ENCODE assay signal across 15 cellular contexts in the genomic region with DNA sequence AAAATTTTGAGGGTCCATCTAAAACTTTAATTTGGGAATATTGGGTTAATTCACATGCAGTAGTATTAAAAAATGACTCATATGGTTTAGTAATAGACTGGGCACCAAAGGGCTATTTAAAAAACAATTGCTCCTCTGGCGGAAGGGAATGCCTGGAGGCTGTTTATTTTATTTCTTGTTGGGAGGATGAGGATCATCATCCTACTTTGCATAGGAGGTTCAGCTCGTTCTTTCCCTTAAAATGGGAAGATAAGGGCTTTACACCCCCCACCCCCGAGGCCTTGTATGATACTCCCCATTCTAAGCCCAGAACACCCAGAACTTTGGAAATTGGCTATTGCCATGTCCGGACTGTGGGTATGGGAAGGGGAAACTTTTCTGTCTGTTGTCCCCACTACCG. TPM values are rescaled to one million over a fixed set of nuclear protein-coding genes. Genes with fewer than 3 reads are reported as not detected.
DNase-seq lines count a peak whose midpoint lies in the region; ATAC-seq and TF ChIP-seq lines count a peak whose summit lies in the region.
"Not testable (repeated sequence)": the region's sequence is repeated elsewhere in the genome, so short reads cannot be mapped to it uniquely, and the experiment has no call there.
"Had no signal": no experiment of that assay in that cellular context is flagged by ENCODE, and none has a peak within 500 bp of the region (broad histone marks: within the 10 kb centered on the region; RNA-seq: fewer than 3 reads in every experiment).

No MANE protein-coding gene starts in this region.

- not testable (repeated sequence) for H3K36me3 ChIP-seq in GM23338 (ENCODE audit: insufficient read depth); PC-9 (ENCODE audit: low read depth); mammary epithelial cell (ENCODE audit: insufficient read depth, low read length)

- CTCF ChIA-PET in PC-9 (lab: Charles Lee); mammary epithelial cell (lab: Charles Lee; ENCODE audit: low non-redundant PET): not testable (repeated sequence)

- not testable (repeated sequence) for BruUV-seq in PC-9 (replicated peaks; lab: Mats Ljungman, UMichigan); mammary epithelial cell (replicated peaks; lab: Mats Ljungman, UMichigan)

- dilution Hi-C loops in mammary epithelial cell (cut with HindIII; ENCODE audit: low sequenced_read_pairs): loop anchor here (5.0 kb wide), 1 partner anchor 41 kb away; no protein-coding TSS in a partner anchor

- H3K4me3 Mint-ChIP-seq in GM23338, HFFc6: not testable (repeated sequence)

- not testable (repeated sequence) for ATAC-seq in GM23338

- not testable (repeated sequence) for H3K27me3 Mint-ChIP-seq in GM23338 (ENCODE audit: insufficient read depth, low read depth, poor library complexity)
- H3K27me3 Mint-ChIP-seq in HFFc6 (ENCODE audit: insufficient read depth): peaks cover 28% of the 10 kb centered on the region

- not testable (repeated sequence) for H3K9me2 ChIP-seq in GM23338 (ENCODE audit: insufficient read depth); PC-9 (ENCODE audit: insufficient read depth)

- POLR2A ChIA-PET in PC-9 (lab: Charles Lee; ENCODE audit: unreplicated experiment): not testable (repeated sequence)

- DNase-seq in EL (peak; percentile 20), HFFc6 (peak; percentile 18), NCI-H226 (peak; percentile 25), PC-9 (peak in 1 of 2 experiments; percentile 74), mammary epithelial cell (peak; percentile 35), epithelial cell of esophagus (ENCODE audit: low read depth) (peak; percentile 46), renal cortical epithelial cell (ENCODE audit: low read depth) (peak; percentile 18)
- not testable (repeated sequence) for DNase-seq in GM23338 (ENCODE audit: low spot score)

- H3K9ac ChIP-seq in mammary epithelial cell (ENCODE audit: insufficient read depth, low read length): not testable (repeated sequence)

- WGBS in mammary epithelial cell (ENCODE audit: low coverage, missing lambda C conversion rate): 29% methylated on average over 3 of the region's 5 CpGs

- H3K27ac ChIP-seq in GM23338 (ENCODE audit: low read depth); mammary epithelial cell (ENCODE audit: insufficient read depth, low read depth, low read length): not testable (repeated sequence)
- peak overlapping the region; percentile 6 for H3K27ac ChIP-seq in PC-9

- not testable (repeated sequence) for H3F3A ChIP-seq in GM23338 (replicated peaks; ENCODE audit: low read depth)
- peaks cover 29% of the 10 kb centered on the region for H3F3A ChIP-seq in PC-9 (ENCODE audit: insufficient read depth, low read depth)

- H3K36me3 Mint-ChIP-seq in GM23338 (ENCODE audit: low read depth): not testable (repeated sequence)
- peaks cover 10% of the 10 kb centered on the region for H3K36me3 Mint-ChIP-seq in HFFc6 (ENCODE audit: low read depth)

- not testable (repeated sequence) for H3K4me3 ChIP-seq in GM23338; PC-9; mammary epithelial cell (replicated peaks in 1 of 3; ENCODE audit: insufficient read depth in 1 of 3, low read depth in 2 of 3, low read length in 3 of 3); epithelial cell of esophagus (ENCODE audit: low read length)

- not testable (repeated sequence) for H3K4me1 Mint-ChIP-seq in GM23338
- H3K4me1 Mint-ChIP-seq in HFFc6 (ENCODE audit: low read depth): peaks cover 45% of the 10 kb centered on the region

- not testable (repeated sequence) for H3K9me3 Mint-ChIP-seq in GM23338
- H3K9me3 Mint-ChIP-seq in HFFc6: peaks cover 15% of the 10 kb centered on the region

- in situ Hi-C loops in mammary epithelial cell (cut with MboI; ENCODE audit: low sequenced_read_pairs in 2 of 2): not testable (repeated sequence)

- not testable (repeated sequence) for H3K27me3 ChIP-seq in GM23338 (ENCODE audit: insufficient read depth); PC-9 (ENCODE audit: insufficient read depth, low read depth); mammary epithelial cell (ENCODE audit: insufficient read depth, low read length)

- peak in 1 of 2 experiments; percentile 37; a peak in 1 of 4 replicates for TF ChIP-seq CTCF in GM23338 (conservative IDR thresholded peaks at IDR 0.05; ENCODE audit: low read depth in 2 of 2)
- TF ChIP-seq CTCF in HFFc6 (IDR thresholded peaks at IDR 0.05); PC-9 (conservative IDR thresholded peaks at IDR 0.05); mammary epithelial cell (conservative IDR thresholded peaks at IDR 0.05 in 1 of 2, IDR thresholded peaks at IDR 0.05 in 1 of 2; ENCODE audit: extremely low read depth in 1 of 2, insufficient read depth in 1 of 2, low read depth in 1 of 2, low read length in 2 of 2); epithelial cell of esophagus (IDR thresholded peaks at IDR 0.05; ENCODE audit: insufficient read depth, low read depth, low read length, missing control alignments): not testable (repeated sequence)

- not testable (repeated sequence) for H3K9me3 ChIP-seq in PC-9 (ENCODE audit: insufficient read depth, low read depth); mammary epithelial cell (replicated peaks; ENCODE audit: insufficient read depth, low read length)

- H2AFZ ChIP-seq in GM23338; PC-9; mammary epithelial cell (ENCODE audit: low read depth, low read length): not testable (repeated sequence)

- not testable (repeated sequence) for H3K27ac Mint-ChIP-seq in GM23338, HFFc6

- H3K79me2 ChIP-seq in GM23338 (replicated peaks; ENCODE audit: insufficient read depth); PC-9 (ENCODE audit: low read depth); mammary epithelial cell (ENCODE audit: insufficient read depth, low read length): not testable (repeated sequence)

- H3K4me2 ChIP-seq in GM23338 (0 out of 2 replicates have a peak overlapping the region, but pooled peaks have one; percentile 23), PC-9 (peak overlapping the region; percentile 27)
- H3K4me2 ChIP-seq in mammary epithelial cell (ENCODE audit: insufficient read depth, low read depth, low read length): not testable (repeated sequence)

- H3K4me1 ChIP-seq in GM23338 (ENCODE audit: insufficient read depth): not testable (repeated sequence)
- H3K4me1 ChIP-seq in PC-9 (replicated peaks; ENCODE audit: insufficient read depth): peaks cover 47% of the 10 kb centered on the region
- H3K4me1 ChIP-seq in mammary epithelial cell (ENCODE audit: insufficient read depth, low read length): peaks cover 16% of the 10 kb centered on the region

- intact Hi-C loops in PC-9 (cut with micrococcal nuclease; ENCODE audit: unreplicated experiment): not testable (repeated sequence)
- intact Hi-C loops in mammary epithelial cell (cut with micrococcal nuclease): loop anchor here (5.0 to 10.0 kb wide), 2 partner anchors 76 to 349 kb away; partner anchors contain the start of genes NUDT8 and POLD4

- H4K20me1 ChIP-seq in GM23338 (replicated peaks; ENCODE audit: insufficient read depth); PC-9 (ENCODE audit: insufficient read depth); mammary epithelial cell (ENCODE audit: insufficient read depth, low read length): not testable (repeated sequence)

RNA-seq across cellular contexts. Expression of gene ALDH3B2, which starts 29.3 kb away (rescaled TPM):
- total RNA-seq in GM23338 (2014; rRNA removed; shearing (Covaris generic)): not detected in 2 replicates
- polyA plus RNA-seq in GM23338 (2016; fragmentation: Nextera tagmentation; extraction: Ambion mirVana) (not detected in 2 replicates), mammary epithelial cell (0.65 TPM)
- not detected for total RNA-seq in HFFc6 (2021; fragmentation: NEBNext Ultra II Directional; extraction: Animal tissue kit (Norgen Biotek cat#: 25700))
- total RNA-seq in PC-9 (2021) (4.8 and 9.8 TPM in 2 replicates), mammary epithelial cell (1 to 10 TPM in 1 of 2 donors, under 1 TPM in 1; 0.17 to 1.1 TPM), renal cortical epithelial cell (0.20 TPM in 1 of 2 replicates, not detected in the other)
- polyA minus RNA-seq in mammary epithelial cell: not detected
- total RNA-seq: A172; B cell; CD4-positive, CD25-positive, alpha-beta regulatory T cell; CD8-positive, alpha-beta T cell; H4; H9 had no signal
- polyA plus RNA-seq: AG04450; CD4-positive, CD25-positive, alpha-beta regulatory T cell had no signal

RNA-seq across cellular contexts. Expression of gene ACY3, which starts 53.2 kb away (rescaled TPM):
- total RNA-seq in GM23338 (2014; rRNA removed; shearing (Covaris generic)): 0.31 and 0.87 TPM in 2 replicates
- polyA plus RNA-seq in GM23338 (2016; fragmentation: Nextera tagmentation; extraction: Ambion mirVana) (not detected in 2 replicates), mammary epithelial cell (0.08 TPM)
- not detected for total RNA-seq in HFFc6 (2021; fragmentation: NEBNext Ultra II Directional; extraction: Animal tissue kit (Norgen Biotek cat#: 25700))
- total RNA-seq in PC-9 (2021) (0.81 TPM in 1 of 2 replicates, not detected in the other), mammary epithelial cell (under 1 TPM in 1 of 2 donors, not detected in 1; 0.24 TPM), renal cortical epithelial cell (0.10 and 0.17 TPM in 2 replicates)
- polyA minus RNA-seq in mammary epithelial cell: not detected
- total RNA-seq: B cell; CD8-positive, alpha-beta T cell; H9 had no signal
- polyA plus RNA-seq: AG04450 had no signal
